In the genomic region with DNA sequence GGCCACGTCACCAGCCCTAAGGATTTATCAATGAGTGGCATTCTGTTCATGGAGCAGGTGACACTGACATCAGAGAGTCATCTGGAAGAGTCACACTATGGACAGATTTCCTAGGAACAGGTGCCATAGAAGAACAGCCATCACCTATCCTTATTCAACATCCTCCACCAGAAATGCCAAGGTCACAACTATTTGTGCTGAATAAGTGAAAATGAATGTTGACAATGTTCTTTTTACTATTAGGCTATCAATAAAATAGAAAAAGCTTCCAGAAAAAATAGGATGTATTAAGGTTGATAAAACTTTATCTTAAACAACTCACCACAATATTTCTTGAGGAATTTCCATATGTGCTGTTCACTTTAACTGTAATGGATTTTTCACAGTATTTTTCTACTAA, we compare ENCODE assay signal across 8 cellular contexts.
"Had no signal": no experiment of that assay in that cellular context is flagged by ENCODE, and none has a peak within 500 bp of the region (broad histone marks: within the 10 kb centered on the region; RNA-seq: fewer than 3 reads in every experiment).

No MANE protein-coding gene starts in this region.

- ATAC-seq: GM12878 had no signal

- FAIRE-seq: G401.6, GM12878, GM12891, GM12892, GM18507, GM19239 had no signal

- DNase-seq: GDM1, GF-D8 had no signal

- H3K4me3 ChIP-seq: GM12878 had no signal
